ENCODE assay signal across 7 cellular contexts in the genomic region with DNA sequence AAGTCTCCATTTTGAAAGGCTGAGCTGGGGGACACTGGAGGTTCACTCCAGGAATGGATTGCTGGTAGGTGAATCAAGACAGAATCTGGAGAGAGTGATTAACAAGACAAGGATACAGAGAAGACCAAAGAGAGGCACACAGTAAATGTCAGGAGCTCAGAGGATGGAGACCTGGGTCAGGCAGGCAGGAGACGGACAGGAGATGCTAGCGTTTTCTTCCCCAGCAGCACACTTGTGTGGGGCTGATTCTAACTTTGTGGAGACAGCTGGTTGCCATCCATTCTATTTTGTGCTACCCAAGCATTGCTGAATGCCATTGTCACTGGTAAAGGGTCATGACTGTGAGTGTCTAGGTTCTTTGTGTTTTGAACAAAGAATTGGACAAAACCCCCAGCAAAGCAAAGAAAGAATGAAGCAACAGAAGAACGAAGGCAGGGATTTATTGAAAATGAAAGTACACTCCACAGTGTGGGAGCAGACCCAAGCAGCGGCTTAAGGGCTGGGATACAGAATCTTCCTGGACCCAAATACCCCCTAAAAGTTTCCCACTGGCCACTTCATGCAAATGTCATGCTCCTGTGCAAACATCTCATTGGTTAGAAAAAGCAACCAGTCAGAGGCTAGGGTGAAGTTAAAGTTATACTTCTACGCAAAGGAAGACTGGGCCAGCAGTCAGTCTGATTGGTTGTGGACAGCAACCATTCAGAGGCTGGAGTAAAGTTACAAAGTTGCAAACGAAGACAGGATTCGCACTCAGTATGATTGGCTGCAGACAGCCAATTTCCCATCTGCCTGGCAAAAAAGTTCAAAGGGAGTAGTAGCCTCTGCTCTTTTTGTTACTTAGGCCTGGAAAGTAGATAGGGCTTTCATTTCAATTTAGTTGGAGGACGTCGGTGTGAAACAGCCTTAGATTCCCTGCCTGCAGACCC. TPM values are rescaled to one million over a fixed set of nuclear protein-coding genes. Genes with fewer than 3 reads are reported as not detected.
A peak's percentile ranks its signal among the peaks of the same experiment; 100 is the strongest.
DNase-seq lines count a peak whose midpoint lies in the region; TF ChIP-seq lines count a peak whose summit lies in the region.

No MANE protein-coding gene starts in this region.

- 35% methylated on average over 9 of the region's 9 CpGs for WGBS in suprapubic skin

- H3K4me1 Mint-ChIP-seq in brain = peaks cover 87% of the 10 kb centered on the region

- H3K27ac ChIP-seq in suprapubic skin = peak overlapping the region; percentile 62
- H3K27ac ChIP-seq in OCI-LY7 (ENCODE audit: low read depth, low read length, poor library complexity, severe bottlenecking) = no peak overlapping the region

- H3K4me1 ChIP-seq in suprapubic skin = peaks cover 71% of the 10 kb centered on the region
- peaks cover 26% of the 10 kb centered on the region for H3K4me1 ChIP-seq in OCI-LY7 (ENCODE audit: insufficient read depth, low read length, poor library complexity, severe bottlenecking)

- TF ChIP-seq CTCF in brain (conservative IDR thresholded peaks at IDR 0.05) (no peak), suprapubic skin (IDR thresholded peaks at IDR 0.05) (no peak), OCI-LY7 (conservative IDR thresholded peaks at IDR 0.05; ENCODE audit: low read length) (no peak)

- H3K27me3 Mint-ChIP-seq in brain = no peaks in the 10 kb centered on the region

- no peak for TF ChIP-seq POLR2A in suprapubic skin (IDR thresholded peaks at IDR 0.05)

- peak overlapping the region; percentile 66 to 72 (median 71) for H3K4me3 Mint-ChIP-seq in brain

- CTCF ChIA-PET in OCI-LY7 (lab: Charles Lee; ENCODE audit: unreplicated experiment) = interaction anchor here (0.6 kb wide), 1 partner anchor 245 kb away, joined by 8 read pairs; no protein-coding TSS in a partner anchor

- H3K4me3 ChIP-seq in suprapubic skin = peak overlapping the region; percentile 45
- no peak overlapping the region for H3K4me3 ChIP-seq in OCI-LY7 (ENCODE audit: low read depth, low read length, poor library complexity, severe bottlenecking)

- no peak overlapping the region for H2AFZ ChIP-seq in OCI-LY7 (ENCODE audit: low read length)

- H3K27ac Mint-ChIP-seq in brain = peak overlapping the region; percentile 48 to 96 (median 93)

- no peaks in the 10 kb centered on the region; the same call in 1 of the 2 replicates for H3K79me2 ChIP-seq in OCI-LY7 (ENCODE audit: insufficient read depth, low read depth, low read length)

- H4K20me1 ChIP-seq in OCI-LY7 (ENCODE audit: insufficient read depth, low read length) = peaks cover 6% of the 10 kb centered on the region; the same call in 1 of the 2 replicates

- no peak for TF ChIP-seq EP300 in suprapubic skin (IDR thresholded peaks at IDR 0.05)

- H3K9me2 ChIP-seq in OCI-LY7 (ENCODE audit: insufficient read depth, low read length) = no peaks in the 10 kb centered on the region

- H3K36me3 ChIP-seq in suprapubic skin (no peaks in the 10 kb centered on the region), OCI-LY7 (ENCODE audit: insufficient read depth, low read length) (no peaks in the 10 kb centered on the region)

- H3K4me2 ChIP-seq in OCI-LY7 (ENCODE audit: low read length) = no peak overlapping the region

- intact Hi-C loops in OCI-LY7 (cut with micrococcal nuclease; ENCODE audit: unreplicated experiment) = no loop called here

- DNase-seq in HT1080 (ENCODE audit: low read depth) (peak; percentile 55), kidney tubule cell (ENCODE audit: low spot score) (peak; percentile 75), suprapubic skin (ENCODE audit: low spot score in 2 of 2) (no peak), NCI-H2171 treated with DMSO at 0.1 percent for 48 hours (lab: John Stamatoyannopoulos, UW) (no peak), NCI-H2029 treated with DMSO at 0.1 percent for 48 hours (lab: John Stamatoyannopoulos, UW) (no peak), OCI-LY7 (ENCODE audit: low spot score) (no peak)

- no peaks in the 10 kb centered on the region for H3K36me3 Mint-ChIP-seq in brain

- no peaks in the 10 kb centered on the region for H3K9me3 ChIP-seq in suprapubic skin
- no peaks in the 10 kb centered on the region for H3K9me3 ChIP-seq in OCI-LY7 (ENCODE audit: low read length)

- POLR2A ChIA-PET in OCI-LY7 (lab: Charles Lee) = interaction anchor here (0.7 kb wide), 1 partner anchor 768 kb away, joined by 4 read pairs; no protein-coding TSS in a partner anchor

- no peaks in the 10 kb centered on the region for H3K27me3 ChIP-seq in suprapubic skin

- BruUV-seq in OCI-LY7 (replicated peaks; lab: Mats Ljungman, UMichigan) = no TSS peak

- peaks cover 0 to 3% (median 0%) of the 10 kb centered on the region in 5 experiments for H3K9me3 Mint-ChIP-seq in brain

RNA-seq across cellular contexts. Expression of a gene that starts 17.5 kb away (rescaled TPM):
- total RNA-seq in HT1080 (2014; rRNA removed; shearing (Covaris generic)) = 35.8 and 38.2 TPM in 2 replicates
- polyA plus RNA-seq in HT1080 (2015; cell fraction: cytosol; rRNA removed) = 24.3 and 24.8 TPM in 2 replicates
- 57.5 and 61.2 TPM in 2 replicates for polyA plus RNA-seq in HT1080 (2015; cell fraction: nucleus; rRNA removed)
- polyA plus RNA-seq in brain (ENCODE audit: insufficient read depth, low read depth, low replicate concordance) = 109 TPM
- total RNA-seq in suprapubic skin (10 to 100 TPM; 50.4 to 71.3 (median 66.3) TPM), OCI-LY7 (2022) (12.0 and 13.0 TPM in 2 replicates)
- total RNA-seq in OCI-LY7 (2014; rRNA removed; shearing (Covaris generic)) = 12.7 and 18.5 TPM in 2 replicates

RNA-seq across cellular contexts. Expression of a gene that starts 34.2 kb away (rescaled TPM):
- 9.4 and 10.7 TPM in 2 replicates for total RNA-seq in HT1080 (2014; rRNA removed; shearing (Covaris generic))
- 6.9 and 7.4 TPM in 2 replicates for polyA plus RNA-seq in HT1080 (2015; cell fraction: cytosol; rRNA removed)
- 20.4 and 24.6 TPM in 2 replicates for polyA plus RNA-seq in HT1080 (2015; cell fraction: nucleus; rRNA removed)
- polyA plus RNA-seq in brain (ENCODE audit: insufficient read depth, low read depth, low replicate concordance) = 81.2 TPM
- 10 to 100 TPM; 15.0 to 45.9 (median 24.4) TPM for total RNA-seq in suprapubic skin
- total RNA-seq in OCI-LY7 (2014; rRNA removed; shearing (Covaris generic)) = 15.0 and 16.4 TPM in 2 replicates
- 22.5 and 25.2 TPM in 2 replicates for total RNA-seq in OCI-LY7 (2022)

RNA-seq across cellular contexts. Expression of a gene that starts 34.4 kb away (rescaled TPM):
- 32.5 and 54.0 TPM in 2 replicates for total RNA-seq in HT1080 (2014; rRNA removed; shearing (Covaris generic))
- 39.6 and 48.6 TPM in 2 replicates for polyA plus RNA-seq in HT1080 (2015; cell fraction: cytosol; rRNA removed)
- 49.7 and 49.8 TPM in 2 replicates for polyA plus RNA-seq in HT1080 (2015; cell fraction: nucleus; rRNA removed)
- polyA plus RNA-seq in brain (ENCODE audit: insufficient read depth, low read depth, low replicate concordance) = 123 TPM
- 10 to 100 TPM; 21.2 to 38.1 (median 25.9) TPM for total RNA-seq in suprapubic skin
- total RNA-seq in OCI-LY7 (2014; rRNA removed; shearing (Covaris generic)) = 25.8 and 31.8 TPM in 2 replicates
- 76.9 and 81.7 TPM in 2 replicates for total RNA-seq in OCI-LY7 (2022)

RNA-seq across cellular contexts. Expression of a gene that starts 40.0 kb away (rescaled TPM):
- 19.4 and 19.6 TPM in 2 replicates for total RNA-seq in HT1080 (2014; rRNA removed; shearing (Covaris generic))
- polyA plus RNA-seq in HT1080 (2015; cell fraction: cytosol; rRNA removed) = 18.8 and 22.0 TPM in 2 replicates
- 114 and 121 TPM in 2 replicates for polyA plus RNA-seq in HT1080 (2015; cell fraction: nucleus; rRNA removed)
- 35.6 TPM for polyA plus RNA-seq in brain (ENCODE audit: insufficient read depth, low read depth, low replicate concordance)
- 10 to 100 TPM; 12.3 to 22.2 (median 15.5) TPM for total RNA-seq in suprapubic skin
- 14.1 and 16.9 TPM in 2 replicates for total RNA-seq in OCI-LY7 (2014; rRNA removed; shearing (Covaris generic))
- total RNA-seq in OCI-LY7 (2022) = 14.9 and 18.6 TPM in 2 replicates

Comparison
In these comparisons a context has a peak if more than half of its experiments do, and no peak if none do; other contexts are left out.
1. DNase-seq: peak in HT1080 (single experiment) and kidney tubule cell (single experiment); none in suprapubic skin (0 of 2), NCI-H2171 treated with DMSO at 0.1 percent for 48 hours (single experiment), NCI-H2029 treated with DMSO at 0.1 percent for 48 hours (single experiment) and OCI-LY7 (single experiment).